ENCODE assay signal across 8 cellular contexts in the genomic region with DNA sequence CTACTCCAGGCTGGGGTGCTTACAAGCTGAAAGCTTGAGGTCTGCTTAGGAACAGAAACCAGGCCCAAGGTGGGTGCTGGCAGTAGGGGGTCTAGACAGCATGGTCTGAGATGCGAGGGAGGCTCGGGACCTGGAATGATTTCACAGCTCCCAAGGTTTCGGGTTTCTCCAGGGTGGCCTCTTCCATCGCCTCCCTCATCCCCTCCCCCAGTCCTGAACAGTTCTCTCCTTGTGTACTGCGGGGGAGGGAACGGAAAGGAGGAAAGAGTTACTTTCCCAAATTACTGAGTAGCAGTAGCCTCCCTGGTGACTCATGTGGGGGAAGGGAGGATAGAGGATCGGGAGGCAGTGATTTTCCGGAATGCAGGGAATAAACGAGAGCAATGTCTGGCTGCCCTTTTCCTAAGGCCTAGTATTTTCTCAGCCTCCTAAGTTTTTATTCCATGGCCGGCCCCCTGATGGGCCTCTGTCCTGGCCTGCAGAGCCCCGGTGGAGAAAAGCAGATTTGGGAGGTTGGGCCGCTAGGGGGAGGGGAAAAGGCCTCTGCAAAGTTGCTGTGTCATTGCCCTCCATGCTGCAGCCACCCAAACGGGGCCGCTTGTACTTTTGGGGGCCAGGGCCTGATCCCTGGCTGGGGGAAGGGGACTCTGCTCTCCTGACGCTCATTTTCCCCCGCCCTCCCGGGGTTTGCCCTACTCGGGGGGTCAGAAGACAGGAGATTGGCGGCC. TPM values are rescaled to one million over a fixed set of nuclear protein-coding genes. Genes with fewer than 3 reads are reported as not detected.
A peak's percentile ranks its signal among the peaks of the same experiment; 100 is the strongest.
DNase-seq lines count a peak whose midpoint lies in the region; ATAC-seq and TF ChIP-seq lines count a peak whose summit lies in the region.

No MANE protein-coding gene starts in this region.

- peak overlapping the region; percentile 98 for H2AK5ac ChIP-seq in neuronal stem cell (ENCODE audit: low read depth, low read length)

- peak overlapping the region; percentile 20 for H4K8ac ChIP-seq in neuronal stem cell (ENCODE audit: low read depth, low read length)

- peak overlapping the region; percentile 95 for H3K4ac ChIP-seq in neuronal stem cell (ENCODE audit: low read length)

- DNase-seq in CMK (ENCODE audit: low read depth) (peak; percentile 72), HuH-7.5 (ENCODE audit: low spot score) (peak; percentile 32), Peyer's patch (peak; percentile 71 to 89 (median 84)), fibroblast of the conjunctiva (ENCODE audit: low read depth) (peak; percentile 92), neuronal stem cell (ENCODE audit: low spot score) (peak; percentile 86)
- DNase-seq in activated T-helper 2 cell treated with anti-CD3 and anti-CD28 coated beads, Interferon-gamma antibody, Interleukin-2, Interleukin-4, amounts not matched to agents 10 μg/mL and 5 μg/mL and 100 μg/mL, durations not matched to agents 14 hours and 24 hours and 36 hours (ENCODE audit: low spot score): peak; percentile 69

- peak overlapping the region; percentile 98 for H3K27ac Mint-ChIP-seq in activated T-helper 2 cell treated with anti-CD3 and anti-CD28 coated beads, Interferon-gamma antibody, Interleukin-2, Interleukin-4, amounts not matched to agents 10 μg/mL and 5 μg/mL and 100 μg/mL, durations not matched to agents 14 hours and 24 hours and 36 hours

- peak overlapping the region; percentile 96 for H4K91ac ChIP-seq in neuronal stem cell (ENCODE audit: low read depth, low read length, poor library complexity)

- H3K4me3 ChIP-seq in Peyer's patch (peak overlapping the region; percentile 74 to 95 (median 79)), neuronal stem cell (ENCODE audit: low read length in 2 of 2) (peak overlapping the region; percentile 90 to 92)

- H3K27me3 ChIP-seq in Peyer's patch (no peaks in the 10 kb centered on the region), neuronal stem cell (ENCODE audit: control insufficient read depth in 3 of 3, insufficient read depth in 3 of 3, low read depth in 1 of 3, low read length in 3 of 3) (no peaks in the 10 kb centered on the region)

- peak overlapping the region; percentile 79 for H3K4me2 ChIP-seq in neuronal stem cell (ENCODE audit: insufficient read depth, low read length, poor library complexity, severe bottlenecking)

- peak overlapping the region; percentile 59 for H3K14ac ChIP-seq in neuronal stem cell (ENCODE audit: low read length)

- peak overlapping the region; percentile 96 for H3K9ac ChIP-seq in neuronal stem cell (ENCODE audit: low read depth, low read length, poor library complexity)

- no peaks in the 10 kb centered on the region for H3K9me3 Mint-ChIP-seq in activated T-helper 2 cell treated with anti-CD3 and anti-CD28 coated beads, Interferon-gamma antibody, Interleukin-2, Interleukin-4, amounts not matched to agents 10 μg/mL and 5 μg/mL and 100 μg/mL, durations not matched to agents 14 hours and 24 hours and 36 hours

- peak overlapping the region; percentile 98 for H3K23ac ChIP-seq in neuronal stem cell (ENCODE audit: low read depth, low read length, poor library complexity)

- intact Hi-C loops in activated T-helper 2 cell treated with anti-CD3 and anti-CD28 coated beads, Interferon-gamma antibody, Interleukin-2, Interleukin-4, amounts not matched to agents 10 μg/mL and 5 μg/mL and 100 μg/mL, durations not matched to agents 14 hours and 24 hours and 36 hours (cut with micrococcal nuclease): loop anchor here (2.0 to 5.0 kb wide), 9 partner anchors 25 to 793 kb away; a partner anchor contains a TSS

- H3K18ac ChIP-seq in neuronal stem cell (ENCODE audit: low read length): peak overlapping the region; percentile 100

- peaks cover 3% of the 10 kb centered on the region for H3K79me1 ChIP-seq in neuronal stem cell (ENCODE audit: low read depth, low read length)

- peaks cover 0 to 32% (median 7%) of the 10 kb centered on the region in 4 donors for H3K4me1 ChIP-seq in Peyer's patch
- peaks cover 4 to 7% of the 10 kb centered on the region in 2 donors for H3K4me1 ChIP-seq in neuronal stem cell (ENCODE audit: control insufficient read depth in 2 of 2, insufficient read depth in 1 of 2, low read depth in 1 of 2, low read length in 2 of 2)

- peak overlapping the region; percentile 96 to 100 (median 100) for H3K27ac ChIP-seq in Peyer's patch
- H3K27ac ChIP-seq in neuronal stem cell (replicated peaks; ENCODE audit: low read length): peak overlapping the region; percentile 100
- H3K27ac ChIP-seq in temporal lobe (ENCODE audit: low read depth, low read length): peak overlapping the region; percentile 100

- TF ChIP-seq POLR2A in Peyer's patch (IDR thresholded peaks at IDR 0.05): peak in 1 of 2 donors; percentile 25

- ATAC-seq in HG03565 (IDR thresholded peaks at IDR 0.05; ENCODE audit: unreplicated experiment): no peak

- H2BK12ac ChIP-seq in neuronal stem cell (ENCODE audit: low read length): no peak overlapping the region

- H2BK120ac ChIP-seq in neuronal stem cell (ENCODE audit: low read depth, low read length): peak overlapping the region; percentile 76

- H3K4me3 Mint-ChIP-seq in activated T-helper 2 cell treated with anti-CD3 and anti-CD28 coated beads, Interferon-gamma antibody, Interleukin-2, Interleukin-4, amounts not matched to agents 10 μg/mL and 5 μg/mL and 100 μg/mL, durations not matched to agents 14 hours and 24 hours and 36 hours (ENCODE audit: low read depth): peak overlapping the region; percentile 94

- peaks cover 0 to 17% (median 0%) of the 10 kb centered on the region in 3 donors for H3K36me3 ChIP-seq in Peyer's patch
- H3K36me3 ChIP-seq in neuronal stem cell (replicated peaks in 1 of 2; ENCODE audit: control insufficient read depth in 2 of 2, insufficient read depth in 2 of 2, low read length in 2 of 2): peaks cover 17 to 32% of the 10 kb centered on the region in 2 donors

- peak overlapping the region; percentile 8 for H2BK15ac ChIP-seq in neuronal stem cell (ENCODE audit: low read length)

- peak; percentile 16 to 59 (median 56) for TF ChIP-seq CTCF in Peyer's patch (IDR thresholded peaks at IDR 0.05)

- no CpG with 5 or more reads among the region's 19 CpGs for WGBS in neuronal stem cell (ENCODE audit: extremely low coverage in 2 of 2, insufficient read length in 2 of 2, insufficient replicate concordance in 1 of 2), 2 donors

- H3K9me3 ChIP-seq in Peyer's patch (no peaks in the 10 kb centered on the region), neuronal stem cell (replicated peaks in 1 of 2; ENCODE audit: control insufficient read depth in 2 of 2, insufficient read depth in 1 of 2, low read depth in 1 of 2, low read length in 2 of 2) (no peaks in the 10 kb centered on the region)

- peaks cover 50% of the 10 kb centered on the region for H3K36me3 Mint-ChIP-seq in activated T-helper 2 cell treated with anti-CD3 and anti-CD28 coated beads, Interferon-gamma antibody, Interleukin-2, Interleukin-4, amounts not matched to agents 10 μg/mL and 5 μg/mL and 100 μg/mL, durations not matched to agents 14 hours and 24 hours and 36 hours (ENCODE audit: low read depth)

- peaks cover 26% of the 10 kb centered on the region for H3K4me1 Mint-ChIP-seq in activated T-helper 2 cell treated with anti-CD3 and anti-CD28 coated beads, Interferon-gamma antibody, Interleukin-2, Interleukin-4, amounts not matched to agents 10 μg/mL and 5 μg/mL and 100 μg/mL, durations not matched to agents 14 hours and 24 hours and 36 hours (ENCODE audit: low read depth)

- peak overlapping the region; percentile 99 for H2BK5ac ChIP-seq in neuronal stem cell (ENCODE audit: low read length)

- H3K27me3 Mint-ChIP-seq in activated T-helper 2 cell treated with anti-CD3 and anti-CD28 coated beads, Interferon-gamma antibody, Interleukin-2, Interleukin-4, amounts not matched to agents 10 μg/mL and 5 μg/mL and 100 μg/mL, durations not matched to agents 14 hours and 24 hours and 36 hours (ENCODE audit: low read depth): no peaks in the 10 kb centered on the region

- no peak overlapping the region for H2AFZ ChIP-seq in neuronal stem cell (ENCODE audit: low read length)

RNA-seq across cellular contexts. Expression of a gene that starts 1.5 kb away (rescaled TPM):
- total RNA-seq in Peyer's patch (100 to 1,000 TPM; 146 to 525 (median 205) TPM), temporal lobe (68.6 TPM)
- total RNA-seq in activated T-helper 2 cell treated with anti-CD3 and anti-CD28 coated beads, Interferon-gamma antibody, Interleukin-2, Interleukin-4, amounts not matched to agents 10 μg/mL and 5 μg/mL and 100 μg/mL, durations not matched to agents 14 hours and 24 hours and 36 hours: 295 and 306 TPM in 2 replicates
- polyA plus RNA-seq in neuronal stem cell (2013, experiment 1 of 2): 180 TPM
- polyA plus RNA-seq in neuronal stem cell (2013, experiment 2 of 2): 181 TPM

RNA-seq across cellular contexts. Expression of a gene that starts 17.0 kb away (rescaled TPM):
- total RNA-seq in Peyer's patch: 10 to 100 TPM; 47.0 to 79.9 (median 62.1) TPM
- 15.9 and 19.0 TPM in 2 replicates for total RNA-seq in activated T-helper 2 cell treated with anti-CD3 and anti-CD28 coated beads, Interferon-gamma antibody, Interleukin-2, Interleukin-4, amounts not matched to agents 10 μg/mL and 5 μg/mL and 100 μg/mL, durations not matched to agents 14 hours and 24 hours and 36 hours
- polyA plus RNA-seq in neuronal stem cell (2013, experiment 1 of 2): 18.7 TPM
- 18.3 TPM for polyA plus RNA-seq in neuronal stem cell (2013, experiment 2 of 2)
- 1.5 TPM for total RNA-seq in temporal lobe

RNA-seq across cellular contexts. Expression of a gene that starts 29.0 kb away (rescaled TPM):
- total RNA-seq in Peyer's patch (100 to 1,000 TPM in 1 of 4 donors, 10 to 100 TPM in 3; 59.4 to 199 (median 91.6) TPM), temporal lobe (0.49 TPM)
- 1.3 and 1.4 TPM in 2 replicates for total RNA-seq in activated T-helper 2 cell treated with anti-CD3 and anti-CD28 coated beads, Interferon-gamma antibody, Interleukin-2, Interleukin-4, amounts not matched to agents 10 μg/mL and 5 μg/mL and 100 μg/mL, durations not matched to agents 14 hours and 24 hours and 36 hours
- 4.8 TPM for polyA plus RNA-seq in neuronal stem cell (2013, experiment 1 of 2)
- 5.1 TPM for polyA plus RNA-seq in neuronal stem cell (2013, experiment 2 of 2)

RNA-seq across cellular contexts. Expression of a gene that starts 39.5 kb away (rescaled TPM):
- total RNA-seq in Peyer's patch: 10 to 100 TPM in 1 of 4 donors, 1 to 10 TPM in 1, under 1 TPM in 1, not detected in 1; 0.95 to 26.4 (median 1.5) TPM
- total RNA-seq in activated T-helper 2 cell treated with anti-CD3 and anti-CD28 coated beads, Interferon-gamma antibody, Interleukin-2, Interleukin-4, amounts not matched to agents 10 μg/mL and 5 μg/mL and 100 μg/mL, durations not matched to agents 14 hours and 24 hours and 36 hours: 0.28 and 0.37 TPM in 2 replicates
- 12.8 TPM for polyA plus RNA-seq in neuronal stem cell (2013, experiment 1 of 2)
- polyA plus RNA-seq in neuronal stem cell (2013, experiment 2 of 2): 13.6 TPM
- 0.25 TPM for total RNA-seq in temporal lobe

Comparison
In these comparisons a context has a peak if more than half of its experiments do, and no peak if none do; other contexts are left out.
1. DNase-seq: peak in every context shown above with its lines; median percentile 92 in fibroblast of the conjunctiva; 86 in neuronal stem cell; 84 in Peyer's patch; 72 in CMK; 69 in activated T-helper 2 cell treated with anti-CD3 and anti-CD28 coated beads, Interferon-gamma antibody, Interleukin-2, Interleukin-4, amounts not matched to agents 10 μg/mL and 5 μg/mL and 100 μg/mL, durations not matched to agents 14 hours and 24 hours and 36 hours; 32 in HuH-7.5.
2. RNA of a gene that starts 29.0 kb away (total RNA-seq): 59.4 to 199 TPM in Peyer's patch; 1.3 to 1.4 TPM in activated T-helper 2 cell treated with anti-CD3 and anti-CD28 coated beads, Interferon-gamma antibody, Interleukin-2, Interleukin-4, amounts not matched to agents 10 μg/mL and 5 μg/mL and 100 μg/mL, durations not matched to agents 14 hours and 24 hours and 36 hours and 0.49 TPM in temporal lobe (single experiment); every median in the first group is over 10 times any median in the second.
3. Peak in every context shown above with its lines, with median percentiles within 50 percentile points of each other: H3K27ac ChIP-seq.